In the genomic region with DNA sequence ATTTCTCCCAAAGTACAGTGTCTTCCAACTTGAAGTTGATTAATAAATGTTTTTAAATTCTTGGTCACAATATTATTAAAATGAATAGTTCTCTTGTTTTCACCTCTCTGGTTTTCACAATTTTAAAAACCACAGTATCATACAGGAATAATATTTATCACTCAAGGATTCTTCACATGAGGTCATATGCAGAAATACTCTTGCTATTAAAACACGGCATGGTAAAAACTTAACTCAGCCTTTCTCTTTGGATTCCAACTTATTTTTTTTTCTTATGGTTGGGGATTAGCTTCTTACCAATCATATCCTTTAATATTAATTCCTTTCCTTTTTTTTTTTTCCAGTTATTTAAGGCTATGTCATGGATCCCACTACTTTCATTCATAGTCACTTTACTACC, we compare ENCODE assay signal across 1 cellular context.
TF ChIP-seq lines count a peak whose summit lies in the region.

No MANE protein-coding gene starts in this region.

TF ChIP-seq in GM12878, 131 proteins besides CTCF, POLR2A, EP300 and RAD21 (continued from another document):
- TF ChIP-seq ZSCAN29 (IDR thresholded peaks at IDR 0.05) (no peak), TBL1XR1 (IDR thresholded peaks at IDR 0.05; ENCODE audit: low read depth, low read length) (no peak), EZH2 (IDR thresholded peaks at IDR 0.05; ENCODE audit: borderline replicate concordance, control insufficient read depth, low read depth, low read length) (no peak), FOXM1 (IDR thresholded peaks at IDR 0.05; ENCODE audit: low read depth, low read length) (no peak), BHLHE40 (IDR thresholded peaks at IDR 0.05; ENCODE audit: borderline replicate concordance in 1 of 2, low read depth in 2 of 2, low read length in 1 of 2) (no peak), SIX5 (IDR thresholded peaks at IDR 0.05; ENCODE audit: low read depth, low read length, severe bottlenecking) (no peak), ZNF207 (IDR thresholded peaks at IDR 0.05; ENCODE audit: borderline replicate concordance) (no peak), CREM (IDR thresholded peaks at IDR 0.05; ENCODE audit: low read depth) (no peak), STAT1 (conservative IDR thresholded peaks at IDR 0.05) (no peak), FOXK2 (IDR thresholded peaks at IDR 0.05) (no peak), MTA2 (IDR thresholded peaks at IDR 0.05; ENCODE audit: low read depth) (no peak)
- TF ChIP-seq, protein P1, sequence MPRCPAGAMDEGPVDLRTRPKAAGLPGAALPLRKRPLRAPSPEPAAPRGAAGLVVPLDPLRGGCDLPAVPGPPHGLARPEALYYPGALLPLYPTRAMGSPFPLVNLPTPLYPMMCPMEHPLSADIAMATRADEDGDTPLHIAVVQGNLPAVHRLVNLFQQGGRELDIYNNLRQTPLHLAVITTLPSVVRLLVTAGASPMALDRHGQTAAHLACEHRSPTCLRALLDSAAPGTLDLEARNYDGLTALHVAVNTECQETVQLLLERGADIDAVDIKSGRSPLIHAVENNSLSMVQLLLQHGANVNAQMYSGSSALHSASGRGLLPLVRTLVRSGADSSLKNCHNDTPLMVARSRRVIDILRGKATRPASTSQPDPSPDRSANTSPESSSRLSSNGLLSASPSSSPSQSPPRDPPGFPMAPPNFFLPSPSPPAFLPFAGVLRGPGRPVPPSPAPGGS (IDR thresholded peaks at IDR 0.05; ENCODE audit: borderline replicate concordance, insufficient read depth, low read depth, low read length, poor library complexity, severe bottlenecking) = no peak
- TF ChIP-seq, protein P2, sequence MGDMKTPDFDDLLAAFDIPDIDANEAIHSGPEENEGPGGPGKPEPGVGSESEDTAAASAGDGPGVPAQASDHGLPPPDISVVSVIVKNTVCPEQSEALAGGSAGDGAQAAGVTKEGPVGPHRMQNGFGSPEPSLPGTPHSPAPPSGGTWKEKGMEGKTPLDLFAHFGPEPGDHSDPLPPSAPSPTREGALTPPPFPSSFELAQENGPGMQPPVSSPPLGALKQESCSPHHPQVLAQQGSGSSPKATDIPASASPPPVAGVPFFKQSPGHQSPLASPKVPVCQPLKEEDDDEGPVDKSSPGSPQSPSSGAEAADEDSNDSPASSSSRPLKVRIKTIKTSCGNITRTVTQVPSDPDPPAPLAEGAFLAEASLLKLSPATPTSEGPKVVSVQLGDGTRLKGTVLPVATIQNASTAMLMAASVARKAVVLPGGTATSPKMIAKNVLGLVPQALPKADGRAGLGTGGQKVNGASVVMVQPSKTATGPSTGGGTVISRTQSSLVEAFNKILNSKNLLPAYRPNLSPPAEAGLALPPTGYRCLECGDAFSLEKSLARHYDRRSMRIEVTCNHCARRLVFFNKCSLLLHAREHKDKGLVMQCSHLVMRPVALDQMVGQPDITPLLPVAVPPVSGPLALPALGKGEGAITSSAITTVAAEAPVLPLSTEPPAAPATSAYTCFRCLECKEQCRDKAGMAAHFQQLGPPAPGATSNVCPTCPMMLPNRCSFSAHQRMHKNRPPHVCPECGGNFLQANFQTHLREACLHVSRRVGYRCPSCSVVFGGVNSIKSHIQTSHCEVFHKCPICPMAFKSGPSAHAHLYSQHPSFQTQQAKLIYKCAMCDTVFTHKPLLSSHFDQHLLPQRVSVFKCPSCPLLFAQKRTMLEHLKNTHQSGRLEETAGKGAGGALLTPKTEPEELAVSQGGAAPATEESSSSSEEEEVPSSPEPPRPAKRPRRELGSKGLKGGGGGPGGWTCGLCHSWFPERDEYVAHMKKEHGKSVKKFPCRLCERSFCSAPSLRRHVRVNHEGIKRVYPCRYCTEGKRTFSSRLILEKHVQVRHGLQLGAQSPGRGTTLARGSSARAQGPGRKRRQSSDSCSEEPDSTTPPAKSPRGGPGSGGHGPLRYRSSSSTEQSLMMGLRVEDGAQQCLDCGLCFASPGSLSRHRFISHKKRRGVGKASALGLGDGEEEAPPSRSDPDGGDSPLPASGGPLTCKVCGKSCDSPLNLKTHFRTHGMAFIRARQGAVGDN (IDR thresholded peaks at IDR 0.05) = no peak
